In genomic region chr1:222926566-222926965, GRCh38 we compare ENCODE assay signal across 14 cellular contexts.
DNase-seq lines count a peak whose midpoint lies in the region; ATAC-seq and TF ChIP-seq lines count a peak whose summit lies in the region.
"Had no signal": no experiment of that assay in that cellular context is flagged by ENCODE, and none has a peak within 500 bp of the region (broad histone marks: within the 10 kb centered on the region; RNA-seq: fewer than 3 reads in every experiment).

No MANE protein-coding gene starts in this region.

- no peak overlapping the region for H3K27ac ChIP-seq in endodermal cell (ENCODE audit: low read depth, low read length)
- no peak overlapping the region for H3K27ac ChIP-seq in neural cell (ENCODE audit: low read length)
- H3K27ac ChIP-seq: neutrophil, stomach had no signal

- H3K36me3 ChIP-seq in endodermal cell (ENCODE audit: control insufficient read depth, insufficient read depth, low read length) (no peaks in the 10 kb centered on the region), neural cell (ENCODE audit: insufficient read depth, low read length) (no peaks in the 10 kb centered on the region)
- H3K36me3 ChIP-seq: neutrophil, stomach had no signal

- H3K4me2 ChIP-seq in neural cell (ENCODE audit: low read length) = no peak overlapping the region

- TF ChIP-seq CTCF in endodermal cell (conservative IDR thresholded peaks at IDR 0.05) (no peak), neural cell (IDR thresholded peaks at IDR 0.05; ENCODE audit: poor library complexity, severe bottlenecking) (no peak)

- no peak overlapping the region for H3K4me3 Mint-ChIP-seq in endodermal cell
- H3K4me3 Mint-ChIP-seq: immature natural killer cell had no signal

- H3K36me3 Mint-ChIP-seq in endodermal cell (ENCODE audit: low read depth) = no peaks in the 10 kb centered on the region
- H3K36me3 Mint-ChIP-seq: immature natural killer cell had no signal

- H3K27ac Mint-ChIP-seq in endodermal cell = no peak overlapping the region
- H3K27ac Mint-ChIP-seq: immature natural killer cell had no signal

- no peak for TF ChIP-seq RAD21 in neural cell (conservative IDR thresholded peaks at IDR 0.05)

- peaks cover 4% of the 10 kb centered on the region for H3K4me1 ChIP-seq in endodermal cell (ENCODE audit: control insufficient read depth, insufficient read depth, low read length)

- no peaks in the 10 kb centered on the region for H3K9me2 ChIP-seq in neural cell (ENCODE audit: insufficient read depth, low read length)

- no peaks in the 10 kb centered on the region for H3K79me2 ChIP-seq in neural cell (replicated peaks; ENCODE audit: insufficient read depth, low read length)

- ATAC-seq in HG03565 (IDR thresholded peaks at IDR 0.05; ENCODE audit: unreplicated experiment) (no peak), HG03045 (IDR thresholded peaks at IDR 0.05; ENCODE audit: unreplicated experiment) (no peak)

- peak; percentile 68 for DNase-seq in EH (ENCODE audit: low read depth)
- peak; percentile 12 for DNase-seq in NCI-H345 treated with DMSO at 0.1 percent for 48 hours (lab: John Stamatoyannopoulos, UW; ENCODE audit: unreplicated experiment)
- peak; percentile 48 for DNase-seq in endodermal cell
- DNase-seq in cerebellum (ENCODE audit: low spot score) = no peak
- no peak for DNase-seq in NCI-H82 (lab: John Stamatoyannopoulos, UW)
- DNase-seq: activated naive CD4-positive, alpha-beta T cell treated with Interleukin-2 at 50 U/mL for 16 hours; COR-L47; immature natural killer cell; NCI-H2107; stomach had no signal

- H2AFZ ChIP-seq in neural cell (ENCODE audit: low read depth, low read length) = no peak overlapping the region

- H3K27me3 Mint-ChIP-seq in endodermal cell (ENCODE audit: insufficient read depth) = no peaks in the 10 kb centered on the region

- WGBS in endodermal cell (ENCODE audit: insufficient coverage in 1 of 2, insufficient read length in 1 of 2), 2 experiments = 78 to 82% methylated on average over 4 to 6 of the region's 6 CpGs

- TF ChIP-seq EP300 in neural cell (conservative IDR thresholded peaks at IDR 0.05; ENCODE audit: poor library complexity, severe bottlenecking) = peak; percentile 15

- no peaks in the 10 kb centered on the region for H3K9me3 Mint-ChIP-seq in endodermal cell
- H3K9me3 Mint-ChIP-seq: immature natural killer cell had no signal

- H3K9me3 ChIP-seq in endodermal cell (ENCODE audit: control insufficient read depth, low read length) (no peaks in the 10 kb centered on the region), neural cell (ENCODE audit: low read length) (no peaks in the 10 kb centered on the region)
- H3K9me3 ChIP-seq: neutrophil, stomach had no signal

- no peaks in the 10 kb centered on the region for H3F3A ChIP-seq in neural cell (ENCODE audit: insufficient read depth, low read length, poor library complexity, severe bottlenecking)

- H3K27me3 ChIP-seq in endodermal cell (ENCODE audit: control insufficient read depth, insufficient read depth, low read length, poor library complexity, severe bottlenecking) = no peaks in the 10 kb centered on the region
- H3K27me3 ChIP-seq in neural cell (ENCODE audit: insufficient read depth, low read depth, low read length) = no peaks in the 10 kb centered on the region
- H3K27me3 ChIP-seq: neutrophil, stomach had no signal

- no peak overlapping the region for H3K4me3 ChIP-seq in endodermal cell (ENCODE audit: low read length)
- H3K4me3 ChIP-seq in neural cell (ENCODE audit: low read length) = no peak overlapping the region
- H3K4me3 ChIP-seq: stomach had no signal

- peaks cover 33% of the 10 kb centered on the region for H3K4me1 Mint-ChIP-seq in endodermal cell
- H3K4me1 Mint-ChIP-seq: immature natural killer cell had no signal

- H4K20me1 ChIP-seq in neural cell (ENCODE audit: insufficient read depth) = no peaks in the 10 kb centered on the region

- H3K9ac ChIP-seq in endodermal cell (ENCODE audit: extremely low read depth, low read length, poor library complexity, severe bottlenecking) (no peak overlapping the region), neural cell (ENCODE audit: low read length) (no peak overlapping the region)

TF ChIP-seq in neural cell, 6 proteins besides CTCF, POLR2A, EP300 and RAD21:
- no peak for TF ChIP-seq EZH2 (IDR thresholded peaks at IDR 0.05; ENCODE audit: borderline replicate concordance, insufficient read depth, low read length, poor library complexity, severe bottlenecking)
- TF ChIP-seq POLR2AphosphoS5 (IDR thresholded peaks at IDR 0.05) = no peak
- TF ChIP-seq TAF1 (IDR thresholded peaks at IDR 0.05; ENCODE audit: low read depth) = no peak
- TF ChIP-seq MXI1 (conservative IDR thresholded peaks at IDR 0.05; ENCODE audit: poor library complexity, severe bottlenecking) = no peak
- no peak for TF ChIP-seq REST (IDR thresholded peaks at IDR 0.05; ENCODE audit: borderline replicate concordance)
- no peak for TF ChIP-seq SMC3 (conservative IDR thresholded peaks at IDR 0.05; ENCODE audit: poor library complexity)

Comparison
In these comparisons a context has a peak if more than half of its experiments do, and no peak if none do; other contexts are left out.
1. DNase-seq: peak in EH (single experiment), NCI-H345 treated with DMSO at 0.1 percent for 48 hours (single experiment) and endodermal cell (single experiment); none in cerebellum (single experiment) and NCI-H82 (single experiment).